ENCODE assay signal across 22 cellular contexts in the genomic region with DNA sequence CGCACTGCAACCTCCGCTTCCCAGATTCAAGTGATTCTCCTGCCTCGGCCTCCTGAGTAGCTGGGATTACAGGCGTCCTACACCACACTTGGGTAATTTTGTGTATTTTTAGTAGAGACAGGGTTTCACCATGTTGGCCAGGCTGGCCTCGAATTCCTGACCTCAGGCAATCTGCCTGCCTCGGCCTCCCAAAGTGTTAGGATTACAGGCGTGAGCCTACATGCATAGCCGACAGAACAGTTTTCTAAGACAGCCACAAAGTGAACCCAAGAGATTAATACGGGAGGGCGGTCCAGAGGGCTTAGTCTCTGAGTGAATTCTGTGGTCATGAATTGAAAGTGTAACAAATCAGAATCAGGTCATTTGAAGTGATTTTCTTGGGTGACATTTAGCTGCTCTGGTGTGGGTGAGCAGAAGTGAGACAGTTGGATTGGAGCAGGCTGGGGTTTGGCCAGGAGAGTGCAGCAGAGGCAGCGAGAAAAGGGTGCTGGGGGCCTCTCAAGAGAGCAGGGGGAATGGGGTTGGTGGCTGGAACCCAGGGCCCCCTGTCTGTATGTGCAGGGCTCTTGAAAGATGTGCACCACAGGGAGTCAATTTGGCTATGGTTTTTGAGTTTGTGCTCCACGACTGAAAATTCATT.
DNase-seq lines count a peak whose midpoint lies in the region; TF ChIP-seq lines count a peak whose summit lies in the region.
"Had no signal": no experiment of that assay in that cellular context is flagged by ENCODE, and none has a peak within 500 bp of the region (broad histone marks: within the 10 kb centered on the region; RNA-seq: fewer than 3 reads in every experiment).

No MANE protein-coding gene starts in this region.

- H3K36me3 ChIP-seq in endodermal cell (ENCODE audit: control insufficient read depth, insufficient read depth, low read length), result no peaks in the 10 kb centered on the region
- no peaks in the 10 kb centered on the region for H3K36me3 ChIP-seq in CD4-positive, alpha-beta memory T cell (ENCODE audit: insufficient read depth, low read length)
- H3K36me3 ChIP-seq: BLaER1, gastrocnemius medialis, right atrium auricular region, SJCRH30 had no signal

- no peak overlapping the region for H3K4me3 Mint-ChIP-seq in endodermal cell
- no peak overlapping the region for H3K4me3 Mint-ChIP-seq in nephron progenitor cell
- no peak overlapping the region for H3K4me3 Mint-ChIP-seq in CD4-positive, alpha-beta memory T cell
- H3K4me3 Mint-ChIP-seq: activated naive CD4-positive, alpha-beta T cell treated with anti-CD3 and anti-CD28 coated beads for 36 hours; mesothelial cell of epicardium had no signal

- H3K36me3 Mint-ChIP-seq in endodermal cell (ENCODE audit: low read depth) (no peaks in the 10 kb centered on the region), nephron progenitor cell (ENCODE audit: low read depth) (no peaks in the 10 kb centered on the region)
- no peaks in the 10 kb centered on the region for H3K36me3 Mint-ChIP-seq in CD4-positive, alpha-beta memory T cell
- H3K36me3 Mint-ChIP-seq: mesothelial cell of epicardium had no signal

- TF ChIP-seq CTCF in endodermal cell (conservative IDR thresholded peaks at IDR 0.05) (peak; percentile 59), nephron progenitor cell (IDR thresholded peaks at IDR 0.05) (no peak)

- 92 to 94% methylated on average over 8 to 11 of the region's 12 CpGs for WGBS in endodermal cell (ENCODE audit: insufficient coverage in 1 of 2, insufficient read length in 1 of 2), 2 experiments

- H3K9me3 Mint-ChIP-seq in endodermal cell (no peaks in the 10 kb centered on the region), nephron progenitor cell (no peaks in the 10 kb centered on the region)
- no peaks in the 10 kb centered on the region for H3K9me3 Mint-ChIP-seq in CD4-positive, alpha-beta memory T cell
- H3K9me3 Mint-ChIP-seq: activated naive CD4-positive, alpha-beta T cell treated with anti-CD3 and anti-CD28 coated beads for 36 hours; mesothelial cell of epicardium had no signal

- no peak overlapping the region for H3K27ac Mint-ChIP-seq in endodermal cell
- H3K27ac Mint-ChIP-seq in nephron progenitor cell, result peak overlapping the region; percentile 43
- no peak overlapping the region for H3K27ac Mint-ChIP-seq in CD4-positive, alpha-beta memory T cell
- H3K27ac Mint-ChIP-seq: activated naive CD4-positive, alpha-beta T cell treated with anti-CD3 and anti-CD28 coated beads for 36 hours; mesothelial cell of epicardium had no signal

- H3K27me3 ChIP-seq in endodermal cell (ENCODE audit: control insufficient read depth, insufficient read depth, low read length, poor library complexity, severe bottlenecking), result no peaks in the 10 kb centered on the region
- H3K27me3 ChIP-seq in CD4-positive, alpha-beta memory T cell (ENCODE audit: insufficient read depth, low read length), result no peaks in the 10 kb centered on the region
- H3K27me3 ChIP-seq: BLaER1, gastrocnemius medialis, right atrium auricular region, SJCRH30 had no signal

- H3K27me3 Mint-ChIP-seq in endodermal cell (ENCODE audit: insufficient read depth) (no peaks in the 10 kb centered on the region), nephron progenitor cell (ENCODE audit: low read depth, poor library complexity) (peaks cover 6% of the 10 kb centered on the region)
- no peaks in the 10 kb centered on the region for H3K27me3 Mint-ChIP-seq in CD4-positive, alpha-beta memory T cell

- H3K9me3 ChIP-seq in endodermal cell (ENCODE audit: control insufficient read depth, low read length), result no peaks in the 10 kb centered on the region
- no peaks in the 10 kb centered on the region for H3K9me3 ChIP-seq in CD4-positive, alpha-beta memory T cell (ENCODE audit: control insufficient read depth in 1 of 2, low read length in 2 of 2)
- H3K9me3 ChIP-seq: BLaER1, gastrocnemius medialis, right atrium auricular region, SJCRH30 had no signal

- CTCF ChIA-PET in CD4-positive, alpha-beta memory T cell (lab: Charles Lee; ENCODE audit: partially characterized antibody), result interaction anchor here (0.5 kb wide), 1 partner anchor 582 kb away, joined by 3 read pairs; no protein-coding TSS in a partner anchor

- DNase-seq in Ammon's horn (ENCODE audit: low spot score) (peak; percentile 40), NCI-H82 treated with DMSO at 0.1 percent for 48 hours (lab: John Stamatoyannopoulos, UW; ENCODE audit: unreplicated experiment) (peak; percentile 13), endodermal cell (peak; percentile 74), nephron progenitor cell (no peak), GF-D8 (lab: John Stamatoyannopoulos, UW) (no peak), OCI-M1 (lab: John Stamatoyannopoulos, UW) (no peak)
- no peak for DNase-seq in activated CD4-positive, alpha-beta T cell treated with anti-CD3 and anti-CD28 coated beads, Interleukin-2, amount 50 U/mL, for 48 hours
- DNase-seq in CD4-positive, alpha-beta memory T cell, result no peak
- DNase-seq: activated CD4-positive, alpha-beta T cell treated with anti-CD3 and anti-CD28 coated beads, Interleukin-2, amount 50 U/mL, for 4 hours; activated naive CD4-positive, alpha-beta T cell treated with anti-CD3 and anti-CD28 coated beads for 36 hours; activated T-cell treated with anti-CD3 and anti-CD28 coated beads, Interleukin-2, amount 50 U/mL, for 1 hour; Calu3; EL; gastrocnemius medialis; NCI-H2107; NCI-H524 treated with DMSO at 0.1 percent for 48 hours; PC-9; SJCRH30; T-helper 1 cell had no signal

- no peak overlapping the region for H3K4me3 ChIP-seq in endodermal cell (ENCODE audit: low read length)
- H3K4me3 ChIP-seq in CD4-positive, alpha-beta memory T cell (ENCODE audit: low read length in 2 of 2), result no peak overlapping the region
- H3K4me3 ChIP-seq: BLaER1, gastrocnemius medialis, PC-9, right atrium auricular region, SJCRH30 had no signal

- H3K27ac ChIP-seq in endodermal cell (ENCODE audit: low read depth, low read length), result no peak overlapping the region
- H3K27ac ChIP-seq in CD4-positive, alpha-beta memory T cell (ENCODE audit: low read depth, low read length), result no peak overlapping the region
- H3K27ac ChIP-seq: BLaER1, gastrocnemius medialis, PC-9, right atrium auricular region, SJCRH30 had no signal

- H3K9ac ChIP-seq in endodermal cell (ENCODE audit: extremely low read depth, low read length, poor library complexity, severe bottlenecking), result no peak overlapping the region
- H3K9ac ChIP-seq: BLaER1 had no signal

- intact Hi-C loops in CD4-positive, alpha-beta memory T cell (cut with micrococcal nuclease), result no loop called here

- POLR2A ChIA-PET in CD4-positive, alpha-beta memory T cell (lab: Charles Lee; ENCODE audit: partially characterized antibody), result no interaction called here

- H3K4me1 ChIP-seq in endodermal cell (ENCODE audit: control insufficient read depth, insufficient read depth, low read length), result no peaks in the 10 kb centered on the region
- H3K4me1 ChIP-seq in CD4-positive, alpha-beta memory T cell (ENCODE audit: insufficient read depth, low read length), result no peaks in the 10 kb centered on the region
- H3K4me1 ChIP-seq: BLaER1, right atrium auricular region, SJCRH30 had no signal

- H3K4me1 Mint-ChIP-seq in endodermal cell (peaks cover 14% of the 10 kb centered on the region), nephron progenitor cell (peaks cover 30% of the 10 kb centered on the region)
- H3K4me1 Mint-ChIP-seq in CD4-positive, alpha-beta memory T cell, result peaks cover 2 to 7% (median 5%) of the 10 kb centered on the region in 4 donors
- H3K4me1 Mint-ChIP-seq: mesothelial cell of epicardium had no signal

Comparison
In these comparisons a context has a peak if more than half of its experiments do, and no peak if none do; other contexts are left out.
1. DNase-seq: peak in Ammon's horn (single experiment), NCI-H82 treated with DMSO at 0.1 percent for 48 hours (single experiment) and endodermal cell (single experiment); none in nephron progenitor cell (single experiment), GF-D8 (single experiment), OCI-M1 (single experiment), activated CD4-positive, alpha-beta T cell treated with anti-CD3 and anti-CD28 coated beads, Interleukin-2, amount 50 U/mL, for 48 hours (0 of 2) and CD4-positive, alpha-beta memory T cell (0 of 5).